Comparison of ENCODE assay signal across 8 cellular contexts in the genomic region with DNA sequence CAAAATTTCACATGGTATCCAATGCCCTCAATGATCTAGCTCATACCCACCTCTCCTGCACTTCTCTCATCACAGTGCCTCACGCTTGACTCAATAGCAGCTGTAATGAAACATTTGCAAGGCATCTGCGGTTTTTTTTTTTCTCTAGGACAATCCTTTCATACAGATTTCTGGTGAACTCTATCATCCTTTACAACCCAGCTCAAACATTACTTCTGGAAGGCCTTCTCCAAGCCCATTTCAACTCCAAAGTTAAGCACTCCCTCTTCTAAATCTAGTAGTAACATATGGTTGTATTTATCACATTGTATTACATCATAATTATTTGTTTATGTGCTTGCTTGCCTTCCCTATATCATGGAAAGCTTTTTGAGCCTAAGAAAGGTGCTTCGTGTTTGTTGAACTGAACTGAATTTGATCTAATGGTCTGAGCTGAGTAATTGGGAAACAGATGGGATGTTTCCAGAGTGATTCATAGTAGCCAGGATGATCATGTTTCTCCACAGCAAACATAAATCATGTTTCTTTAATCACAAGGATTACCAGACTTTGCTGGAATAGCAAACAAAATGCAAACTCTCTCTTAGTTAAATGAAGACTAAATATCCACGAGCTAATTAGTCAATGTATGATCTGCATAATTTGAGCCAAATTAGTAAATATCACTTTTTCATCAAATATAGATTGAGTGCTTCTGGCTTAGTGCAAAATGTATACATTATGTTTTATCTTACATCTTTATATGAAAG. TPM values are rescaled to one million over a fixed set of nuclear protein-coding genes. Genes with fewer than 3 reads are reported as not detected.
A peak's percentile ranks its signal among the peaks of the same experiment; 100 is the strongest.
DNase-seq lines count a peak whose midpoint lies in the region; ATAC-seq and TF ChIP-seq lines count a peak whose summit lies in the region.
"Had no signal": no experiment of that assay in that cellular context is flagged by ENCODE, and none has a peak within 500 bp of the region (broad histone marks: within the 10 kb centered on the region; RNA-seq: fewer than 3 reads in every experiment).

No MANE protein-coding gene starts in this region.

- H3K27ac ChIP-seq in Panc1 (ENCODE audit: low read length): peak overlapping the region; percentile 97
- peak overlapping the region; percentile 67 for H3K27ac ChIP-seq in substantia nigra (ENCODE audit: low read depth, low read length, poor library complexity, severe bottlenecking)

- in situ Hi-C loops in Panc1 (cut with HindIII; ENCODE audit: low pct_unique_long_range_greater_than_20kb, low sequenced_read_pairs): no loop called here

- no peaks in the 10 kb centered on the region for H3K9me3 ChIP-seq in Panc1 (ENCODE audit: control insufficient read depth, insufficient read depth, low read depth, low read length)

- TF ChIP-seq CTCF in Panc1 (IDR thresholded peaks at IDR 0.05) (no peak), GM20000 (IDR thresholded peaks at IDR 0.05; ENCODE audit: extremely low read depth, missing control alignments) (no peak)

- H3K4me1 ChIP-seq in Panc1 (ENCODE audit: control insufficient read depth, insufficient read depth, low read length): peaks cover 12% of the 10 kb centered on the region; the same call in 1 of the 2 replicates

- CTCF ChIA-PET in Panc1 (lab: Charles Lee): interaction anchor here (1.0 kb wide), 1 partner anchor 22 kb away, joined by 4 read pairs; no protein-coding TSS in a partner anchor

- H3K27me3 ChIP-seq in Panc1 (ENCODE audit: control insufficient read depth, insufficient read depth, low read length): no peaks in the 10 kb centered on the region

- intact Hi-C loops in Panc1 (cut with micrococcal nuclease; ENCODE audit: unreplicated experiment): no loop called here

- DNase-seq in HT1080 (ENCODE audit: low read depth): peak; percentile 94
- peak; percentile 93 for DNase-seq in Panc1 (ENCODE audit: low read depth, low spot score)
- DNase-seq in fibroblast of gingiva (ENCODE audit: low read depth): peak; percentile 92
- no peak for DNase-seq in substantia nigra (lab: John Stamatoyannopoulos, UW)
- DNase-seq in 8988T: no peak
- DNase-seq in GM20000 (ENCODE audit: low spot score): no peak

- no peaks in the 10 kb centered on the region for H3K36me3 ChIP-seq in Panc1 (ENCODE audit: control insufficient read depth, insufficient read depth, low read length)

- peak overlapping the region in 1 of 2 experiments; percentile 17; a peak in 1 of 4 replicates for H3K4me3 ChIP-seq in Panc1 (ENCODE audit: low read depth in 2 of 2, low read length in 2 of 2)

- no TSS peak for BruUV-seq in Panc1 (replicated peaks; lab: Mats Ljungman, UMichigan)

- ATAC-seq in Panc1 (peak; percentile 93), HG02970 (IDR thresholded peaks at IDR 0.05; ENCODE audit: low FRiP score, unreplicated experiment) (no peak)
- ATAC-seq: activated CD4-positive, CD25-positive, alpha-beta regulatory T cell treated with anti-CD3 and anti-CD28 coated beads, Interleukin-2, amount 50 U/mL, for 24 hours had no signal

- POLR2A ChIA-PET in Panc1 (lab: Charles Lee): interaction anchor here (0.6 kb wide), 1 partner anchor 102 kb away, joined by 5 read pairs; no protein-coding TSS in a partner anchor

RNA-seq across cellular contexts. Expression of a gene that starts 14.3 kb away (rescaled TPM):
- 80.8 and 132 TPM in 2 replicates for total RNA-seq in HT1080 (2014; rRNA removed; shearing (Covaris generic))
- 83.0 and 92.7 TPM in 2 replicates for polyA plus RNA-seq in HT1080 (2015; cell fraction: cytosol; rRNA removed)
- polyA plus RNA-seq in HT1080 (2015; cell fraction: nucleus; rRNA removed): 48.6 and 49.2 TPM in 2 replicates
- 79.7 TPM for total RNA-seq in Panc1 (2021; ENCODE audit: unreplicated experiment)
- polyA plus RNA-seq in Panc1 (2012; ENCODE audit: insufficient read length): 47.1 TPM

Comparison
In these comparisons a context has a peak if more than half of its experiments do, and no peak if none do; other contexts are left out.
1. DNase-seq: peak in HT1080 (single experiment), Panc1 (single experiment) and fibroblast of gingiva (single experiment); none in substantia nigra (0 of 49), 8988T (single experiment) and GM20000 (single experiment).